1 cellular context compared by ENCODE assay signal in genomic region chr3:194265505-194265892, GRCh38.
TF ChIP-seq lines count a peak whose summit lies in the region.

No MANE protein-coding gene starts in this region.

TF ChIP-seq in SK-N-SH, 30 proteins besides CTCF, POLR2A, EP300 and RAD21 (continued from another document):
- TF ChIP-seq, protein P1, sequence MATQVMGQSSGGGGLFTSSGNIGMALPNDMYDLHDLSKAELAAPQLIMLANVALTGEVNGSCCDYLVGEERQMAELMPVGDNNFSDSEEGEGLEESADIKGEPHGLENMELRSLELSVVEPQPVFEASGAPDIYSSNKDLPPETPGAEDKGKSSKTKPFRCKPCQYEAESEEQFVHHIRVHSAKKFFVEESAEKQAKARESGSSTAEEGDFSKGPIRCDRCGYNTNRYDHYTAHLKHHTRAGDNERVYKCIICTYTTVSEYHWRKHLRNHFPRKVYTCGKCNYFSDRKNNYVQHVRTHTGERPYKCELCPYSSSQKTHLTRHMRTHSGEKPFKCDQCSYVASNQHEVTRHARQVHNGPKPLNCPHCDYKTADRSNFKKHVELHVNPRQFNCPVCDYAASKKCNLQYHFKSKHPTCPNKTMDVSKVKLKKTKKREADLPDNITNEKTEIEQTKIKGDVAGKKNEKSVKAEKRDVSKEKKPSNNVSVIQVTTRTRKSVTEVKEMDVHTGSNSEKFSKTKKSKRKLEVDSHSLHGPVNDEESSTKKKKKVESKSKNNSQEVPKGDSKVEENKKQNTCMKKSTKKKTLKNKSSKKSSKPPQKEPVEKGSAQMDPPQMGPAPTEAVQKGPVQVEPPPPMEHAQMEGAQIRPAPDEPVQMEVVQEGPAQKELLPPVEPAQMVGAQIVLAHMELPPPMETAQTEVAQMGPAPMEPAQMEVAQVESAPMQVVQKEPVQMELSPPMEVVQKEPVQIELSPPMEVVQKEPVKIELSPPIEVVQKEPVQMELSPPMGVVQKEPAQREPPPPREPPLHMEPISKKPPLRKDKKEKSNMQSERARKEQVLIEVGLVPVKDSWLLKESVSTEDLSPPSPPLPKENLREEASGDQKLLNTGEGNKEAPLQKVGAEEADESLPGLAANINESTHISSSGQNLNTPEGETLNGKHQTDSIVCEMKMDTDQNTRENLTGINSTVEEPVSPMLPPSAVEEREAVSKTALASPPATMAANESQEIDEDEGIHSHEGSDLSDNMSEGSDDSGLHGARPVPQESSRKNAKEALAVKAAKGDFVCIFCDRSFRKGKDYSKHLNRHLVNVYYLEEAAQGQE (IDR thresholded peaks at IDR 0.05; ENCODE audit: low read depth, low read length), result 0 out of 2 replicates have a peak, but pooled peaks have one; percentile 2
- TF ChIP-seq FOXJ3 (CRISPR knock-in tag; IDR thresholded peaks at IDR 0.05) (no peak), NRF1 (IDR thresholded peaks at IDR 0.05; ENCODE audit: low read depth, low read length) (no peak), FOXM1 (IDR thresholded peaks at IDR 0.05; ENCODE audit: low read depth) (no peak), MXI1 (IDR thresholded peaks at IDR 0.05; ENCODE audit: low read depth, low read length) (no peak), RCOR1 (IDR thresholded peaks at IDR 0.05; ENCODE audit: low read length) (peak; percentile 76)
